Comparison of ENCODE assay signal across 23 cellular contexts in the genomic region with DNA sequence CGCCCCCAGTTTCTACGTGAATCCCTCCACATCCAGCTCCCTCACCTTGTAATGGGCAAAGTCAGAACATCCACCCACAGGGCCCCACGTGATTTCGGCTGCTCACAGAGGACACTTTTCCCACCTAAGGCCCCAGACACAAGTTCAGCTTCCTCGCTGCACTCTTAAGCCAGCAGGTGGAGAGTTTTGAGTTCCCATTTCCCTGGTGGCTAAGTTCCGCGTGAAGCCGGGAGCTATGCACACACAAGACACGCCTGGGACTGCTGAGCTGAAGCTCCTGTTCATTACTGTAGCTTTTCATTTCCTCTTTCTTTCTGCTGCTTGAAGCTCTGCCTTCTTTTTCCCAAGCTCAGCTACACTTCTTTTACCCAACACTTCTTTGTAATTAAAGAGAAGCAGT.
"Had no signal": no experiment of that assay in that cellular context is flagged by ENCODE, and none has a peak within 500 bp of the region (broad histone marks: within the 10 kb centered on the region; RNA-seq: fewer than 3 reads in every experiment).

No MANE protein-coding gene starts in this region.

- H3K27ac Mint-ChIP-seq: activated CD8-positive, alpha-beta T cell treated with anti-CD3 and anti-CD28 coated beads for 36 hours; activated naive CD8-positive, alpha-beta T cell treated with anti-CD3 and anti-CD28 coated beads, Interleukin-2, amount 10 ng/mL, durations not matched to agents 7 days and 5 days; activated T-cell treated with anti-CD3 and anti-CD28 coated beads, Interleukin-2, amount 50 U/mL, for 72 hours had no signal

- H3K27me3 ChIP-seq: SJCRH30 had no signal

- H3K9me3 Mint-ChIP-seq: activated CD8-positive, alpha-beta T cell treated with anti-CD3 and anti-CD28 coated beads for 36 hours had no signal

- ATAC-seq: activated CD4-positive, CD25-positive, alpha-beta regulatory T cell treated with anti-CD3 and anti-CD28 coated beads, Interleukin-2, amount 50 U/mL, for 24 hours; activated CD8-positive, alpha-beta T cell treated with anti-CD3 and anti-CD28 coated beads for 36 hours; activated T-cell treated with anti-CD3 and anti-CD28 coated beads, Interleukin-2, amount 50 U/mL, for 72 hours; Panc1 had no signal

- DNase-seq: activated CD4-positive, alpha-beta T cell treated with anti-CD3 and anti-CD28 coated beads for 4 hours; activated CD8-positive, alpha-beta memory T cell treated with anti-CD3 and anti-CD28 coated beads, Interleukin-2, amount 50 U/mL, for 4 hours; activated CD8-positive, alpha-beta T cell treated with anti-CD3 and anti-CD28 coated beads for 36 hours; activated naive CD4-positive, alpha-beta T cell treated with anti-CD3 and anti-CD28 coated beads, Interleukin-2, amount 50 U/mL, for 16 hours; activated naive CD8-positive, alpha-beta T cell treated with anti-CD3 and anti-CD28 coated beads, Interleukin-2, amount 10 ng/mL, durations not matched to agents 7 days and 5 days; activated T-cell treated with anti-CD3 and anti-CD28 coated beads, Interleukin-2, amount 50 U/mL, for 72 hours; aorta; central memory CD4-positive, alpha-beta T cell; NCI-H1048; NCI-H146; NCI-H187 treated with DMSO at 0.1 percent for 48 hours; NCI-H2081 treated with DMSO at 0.1 percent for 48 hours; NCI-H446; NCI-H524; Right ventricle myocardium superior; SJCRH30; SK-N-SH; T-helper 1 cell; WERI-Rb-1 had no signal

- H3K4me3 Mint-ChIP-seq: activated CD8-positive, alpha-beta T cell treated with anti-CD3 and anti-CD28 coated beads for 36 hours; activated naive CD8-positive, alpha-beta T cell treated with anti-CD3 and anti-CD28 coated beads, Interleukin-2, amount 10 ng/mL, durations not matched to agents 7 days and 5 days; activated T-cell treated with anti-CD3 and anti-CD28 coated beads, Interleukin-2, amount 50 U/mL, for 72 hours had no signal

- H3K4me3 ChIP-seq: breast epithelium, SJCRH30 had no signal

- H3K36me3 ChIP-seq: breast epithelium, SJCRH30, WERI-Rb-1 had no signal

- H3K9me3 ChIP-seq: SJCRH30, SK-N-SH had no signal

- H3K9ac ChIP-seq: SK-N-SH had no signal

- H3K4me1 ChIP-seq: breast epithelium, SJCRH30 had no signal

- H3K4me2 ChIP-seq: SK-N-SH had no signal

- H3K4me1 Mint-ChIP-seq: activated naive CD8-positive, alpha-beta T cell treated with anti-CD3 and anti-CD28 coated beads, Interleukin-2, amount 10 ng/mL, durations not matched to agents 7 days and 5 days had no signal

- H3K36me3 Mint-ChIP-seq: activated naive CD8-positive, alpha-beta T cell treated with anti-CD3 and anti-CD28 coated beads, Interleukin-2, amount 10 ng/mL, durations not matched to agents 7 days and 5 days had no signal

- H3K27ac ChIP-seq: breast epithelium, RWPE1, SJCRH30, WERI-Rb-1 had no signal
